ENCODE assay signal across 8 cellular contexts in genomic region chr12:46751173-46751572, GRCh38.
"Had no signal": no experiment of that assay in that cellular context is flagged by ENCODE, and none has a peak within 500 bp of the region (broad histone marks: within the 10 kb centered on the region; RNA-seq: fewer than 3 reads in every experiment).

No MANE protein-coding gene starts in this region.

- H2AFZ ChIP-seq: GM23248 had no signal

- H3K27me3 Mint-ChIP-seq: IgD-negative memory B cell had no signal

- H3K4me3 ChIP-seq: GM23248, HAP-1 had no signal

- H3K27ac ChIP-seq: GM23248, HL-60 had no signal

- H3K27ac Mint-ChIP-seq: HFFc6, IgD-negative memory B cell had no signal

- H3K9me3 ChIP-seq: HAP-1 had no signal

- H3K36me3 Mint-ChIP-seq: IgD-negative memory B cell had no signal

- H3K9me3 Mint-ChIP-seq: HFFc6 had no signal

- ATAC-seq: HCT116 had no signal

- H3K36me3 ChIP-seq: HAP-1 had no signal

- H3K9ac ChIP-seq: GM23248 had no signal

- DNase-seq: GM23248, GOT3, H7, HFFc6 had no signal

- H3K4me3 Mint-ChIP-seq: HFFc6, IgD-negative memory B cell had no signal

- H3K4me1 ChIP-seq: HAP-1 had no signal
